ENCODE assay signal across 18 cellular contexts in genomic region chr7:7816816-7817536, GRCh38.
A peak's percentile ranks its signal among the peaks of the same experiment; 100 is the strongest.
DNase-seq lines count a peak whose midpoint lies in the region; ATAC-seq, FAIRE-seq and TF ChIP-seq lines count a peak whose summit lies in the region.
"Had no signal": no experiment of that assay in that cellular context is flagged by ENCODE, and none has a peak within 500 bp of the region (broad histone marks: within the 10 kb centered on the region; RNA-seq: fewer than 3 reads in every experiment).

No MANE protein-coding gene starts in this region.

- peak; percentile 20 for DNase-seq in stimulated activated CD4-positive, alpha-beta T cell treated with anti-CD3 and anti-CD28 coated beads, Interleukin-15, amount 100 ng/mL, for 24 hours
- no peak for DNase-seq in stimulated activated CD4-positive, alpha-beta T cell treated with anti-CD3 and anti-CD28 coated beads, Interleukin-2, amount 100 ng/mL, for 48 hours
- DNase-seq in HTR-8/SVneo (ENCODE audit: insufficient read length, low spot score) (no peak), urothelium cell line (ENCODE audit: low spot score) (no peak), transverse colon (no peak), tibial nerve (ENCODE audit: low spot score in 2 of 2) (no peak), pancreas (no peak)
- no peak for DNase-seq in activated naive CD8-positive, alpha-beta T cell treated with anti-CD3 and anti-CD28 coated beads, Interleukin-2, amount 50 U/mL, for 24 hours
- DNase-seq: activated CD4-positive, CD25-positive, alpha-beta regulatory T cell treated with anti-CD3 and anti-CD28 coated beads, Interleukin-2, amount 50 U/mL, for 72 hours; activated gamma-delta T cell treated with Interleukin-2 at 50 U/mL for 16 hours; foreskin melanocyte; NCI-H1417 treated with DMSO at 0.1 percent for 48 hours; NCI-H510A; RPMI8226; thyroid gland had no signal

- no peak overlapping the region for H3K4me3 Mint-ChIP-seq in activated naive CD8-positive, alpha-beta T cell treated with anti-CD3 and anti-CD28 coated beads, Interleukin-2, amount 50 U/mL, for 24 hours

- no peaks in the 10 kb centered on the region for H3K27me3 ChIP-seq in transverse colon
- H3K27me3 ChIP-seq in tibial nerve: no peaks in the 10 kb centered on the region
- no peaks in the 10 kb centered on the region for H3K27me3 ChIP-seq in pancreas
- H3K27me3 ChIP-seq: cardiac muscle cell, thyroid gland had no signal

- H3K36me3 ChIP-seq in transverse colon (no peaks in the 10 kb centered on the region), tibial nerve (peaks cover 0 to 12% (median 0%) of the 10 kb centered on the region in 3 donors), pancreas (no peaks in the 10 kb centered on the region)
- H3K36me3 ChIP-seq: cardiac muscle cell, thyroid gland had no signal

- H3K27ac ChIP-seq in transverse colon (no peak overlapping the region), tibial nerve (no peak overlapping the region), pancreas (no peak overlapping the region)
- H3K27ac ChIP-seq: cardiac muscle cell, KMS-11, thyroid gland had no signal

- H3K4me1 Mint-ChIP-seq in activated naive CD8-positive, alpha-beta T cell treated with anti-CD3 and anti-CD28 coated beads, Interleukin-2, amount 50 U/mL, for 24 hours: peaks cover 40% of the 10 kb centered on the region

- peak; percentile 46 for ATAC-seq in activated naive CD8-positive, alpha-beta T cell treated with anti-CD3 and anti-CD28 coated beads, Interleukin-2, amount 50 U/mL, for 24 hours
- no peak for ATAC-seq in pancreas

- TF ChIP-seq POLR2A in transverse colon (IDR thresholded peaks at IDR 0.05) (no peak), tibial nerve (IDR thresholded peaks at IDR 0.05) (no peak)

- H3K9me3 ChIP-seq in transverse colon (no peaks in the 10 kb centered on the region), tibial nerve (no peaks in the 10 kb centered on the region), pancreas (no peaks in the 10 kb centered on the region)
- H3K9me3 ChIP-seq: thyroid gland had no signal

- H3K4me1 ChIP-seq in transverse colon: peaks cover 0 to 13% (median 0%) of the 10 kb centered on the region in 4 donors
- H3K4me1 ChIP-seq in tibial nerve: no peaks in the 10 kb centered on the region
- peaks cover 0 to 9% (median 4%) of the 10 kb centered on the region in 3 donors for H3K4me1 ChIP-seq in pancreas

- peaks cover 8% of the 10 kb centered on the region for H3K36me3 Mint-ChIP-seq in activated naive CD8-positive, alpha-beta T cell treated with anti-CD3 and anti-CD28 coated beads, Interleukin-2, amount 50 U/mL, for 24 hours (ENCODE audit: low read depth)

- TF ChIP-seq EP300 in transverse colon (IDR thresholded peaks at IDR 0.05; ENCODE audit: low read depth) (no peak), tibial nerve (IDR thresholded peaks at IDR 0.05) (no peak)

- H3K9me3 Mint-ChIP-seq in activated naive CD8-positive, alpha-beta T cell treated with anti-CD3 and anti-CD28 coated beads, Interleukin-2, amount 50 U/mL, for 24 hours: no peaks in the 10 kb centered on the region

- FAIRE-seq in HTR-8/SVneo (lab: Jason Lieb, UNC) (peak; percentile 26), urothelium cell line (lab: Jason Lieb, UNC) (peak; percentile 59), pancreas (lab: Jason Lieb, UNC) (no peak)
- FAIRE-seq: endometrium had no signal

- H3K4me3 ChIP-seq in transverse colon (no peak overlapping the region), tibial nerve (no peak overlapping the region), pancreas (no peak overlapping the region)
- H3K4me3 ChIP-seq: cardiac muscle cell, thyroid gland had no signal

- in situ Hi-C loops in transverse colon (cut with MboI; ENCODE audit: low pct_ligation_motif_present in 1 of 4, low pct_unique_long_range_greater_than_20kb in 1 of 4, low sequenced_read_pairs in 3 of 4): no loop called here

- H3K27ac Mint-ChIP-seq in activated naive CD8-positive, alpha-beta T cell treated with anti-CD3 and anti-CD28 coated beads, Interleukin-2, amount 50 U/mL, for 24 hours: no peak overlapping the region

- intact Hi-C loops in transverse colon (cut with DNase I; ENCODE audit: low total_unique reads) (no loop called here), pancreas (cut with DNase I) (no loop called here)

- WGBS in transverse colon (ENCODE audit: low coverage in 1 of 2), 2 donors: 67 to 79% methylated on average over 4 to 7 of the region's 7 CpGs
- 77 to 80% methylated on average over 7 of the region's 7 CpGs for WGBS in tibial nerve, 2 donors
- WGBS in pancreas, 2 donors: 75 to 77% methylated on average over 7 of the region's 7 CpGs

- TF ChIP-seq CTCF in transverse colon (IDR thresholded peaks at IDR 0.05): no peak
- TF ChIP-seq CTCF in tibial nerve (IDR thresholded peaks at IDR 0.05): no peak
- TF ChIP-seq CTCF in pancreas (IDR thresholded peaks at IDR 0.05): no peak

- no peaks in the 10 kb centered on the region for H3K27me3 Mint-ChIP-seq in activated naive CD8-positive, alpha-beta T cell treated with anti-CD3 and anti-CD28 coated beads, Interleukin-2, amount 50 U/mL, for 24 hours
